ENCODE assay signal across 17 cellular contexts in genomic region chr3:37864904-37865303, GRCh38. TPM values are rescaled to one million over a fixed set of nuclear protein-coding genes. Genes with fewer than 3 reads are reported as not detected.
DNase-seq lines count a peak whose midpoint lies in the region; ATAC-seq, FAIRE-seq and TF ChIP-seq lines count a peak whose summit lies in the region.
"Had no signal": no experiment of that assay in that cellular context is flagged by ENCODE, and none has a peak within 500 bp of the region (broad histone marks: within the 10 kb centered on the region; RNA-seq: fewer than 3 reads in every experiment).

No MANE protein-coding gene starts in this region.

- H2AFZ ChIP-seq in Loucy (ENCODE audit: low read length) (no peak overlapping the region), endothelial cell of umbilical vein (ENCODE audit: low read depth, low read length) (no peak overlapping the region), osteoblast (ENCODE audit: low read length) (no peak overlapping the region)

- H3K36me3 ChIP-seq in Loucy (ENCODE audit: insufficient read depth, low read length) (no peaks in the 10 kb centered on the region), endothelial cell of umbilical vein (ENCODE audit: control insufficient read depth in 2 of 2, extremely low read depth in 1 of 2, insufficient read depth in 2 of 2, low read length in 2 of 2) (no peaks in the 10 kb centered on the region), osteoblast (ENCODE audit: insufficient read depth, low read length) (no peaks in the 10 kb centered on the region)
- H3K36me3 ChIP-seq: left lung, tibial artery had no signal

- H3K4me1 ChIP-seq in Loucy (ENCODE audit: insufficient read depth, low read length, poor library complexity, severe bottlenecking) (peaks cover 10% of the 10 kb centered on the region), endothelial cell of umbilical vein (ENCODE audit: control insufficient read depth, extremely low read depth, insufficient read depth, low read length) (peaks cover 17% of the 10 kb centered on the region), osteoblast (ENCODE audit: insufficient read depth, low read length) (peaks cover 20% of the 10 kb centered on the region)

- H3K4me2 ChIP-seq in Loucy (ENCODE audit: low read depth, low read length, poor library complexity, severe bottlenecking) (no peak overlapping the region), endothelial cell of umbilical vein (ENCODE audit: insufficient read depth, low read length) (no peak overlapping the region), osteoblast (ENCODE audit: insufficient read depth, low read length) (no peak overlapping the region)

- intact Hi-C loops in endothelial cell of umbilical vein (cut with micrococcal nuclease) = no loop called here

- BruUV-seq in endothelial cell of umbilical vein (replicated peaks; lab: Mats Ljungman, UMichigan) = no TSS peak

- ATAC-seq in esophagus mucosa = no peak
- ATAC-seq: left lung; naive thymus-derived CD4-positive, alpha-beta T cell had no signal

- H4K20me1 ChIP-seq in Loucy (ENCODE audit: insufficient read depth, low read length, poor library complexity, severe bottlenecking) = no peaks in the 10 kb centered on the region
- H4K20me1 ChIP-seq in endothelial cell of umbilical vein (replicated peaks; ENCODE audit: control insufficient read depth, extremely low read depth, insufficient read depth, low read length) = no peaks in the 10 kb centered on the region
- peaks cover 32% of the 10 kb centered on the region for H4K20me1 ChIP-seq in osteoblast (ENCODE audit: insufficient read depth, low read length)

- no peak for TF ChIP-seq POLR2A in endothelial cell of umbilical vein (IDR thresholded peaks at IDR 0.05; ENCODE audit: low read depth, low read length)

- no peak overlapping the region for H3K4me3 ChIP-seq in Loucy (ENCODE audit: low read length, poor library complexity, severe bottlenecking)
- no peak overlapping the region for H3K4me3 ChIP-seq in endothelial cell of umbilical vein (replicated peaks in 1 of 3; ENCODE audit: insufficient read depth in 1 of 3, low read depth in 1 of 3, low read length in 3 of 3)
- no peak overlapping the region for H3K4me3 ChIP-seq in osteoblast (ENCODE audit: insufficient read depth, low read length)
- H3K4me3 ChIP-seq: left lung, tibial artery had no signal

- FAIRE-seq in endothelial cell of umbilical vein (lab: Jason Lieb, UNC) (peak; percentile 18), RCC 7860 (lab: Jason Lieb, UNC) (no peak)

- dilution Hi-C loops in endothelial cell of umbilical vein (cut with MboI; ENCODE audit: extremely low pct_ligation_motif_present, low sequenced_read_pairs) = no loop called here

- H3K27ac ChIP-seq in endothelial cell of umbilical vein (ENCODE audit: insufficient read depth, low read depth, low read length) = no peak overlapping the region
- H3K27ac ChIP-seq in osteoblast (ENCODE audit: low read depth, low read length) = no peak overlapping the region

- no peaks in the 10 kb centered on the region; the same call in 1 of the 2 replicates for H3K79me2 ChIP-seq in Loucy (ENCODE audit: insufficient read depth, low read length)
- H3K79me2 ChIP-seq in endothelial cell of umbilical vein (ENCODE audit: control insufficient read depth, insufficient read depth, low read length) = no peaks in the 10 kb centered on the region
- peaks cover 79% of the 10 kb centered on the region for H3K79me2 ChIP-seq in osteoblast (ENCODE audit: insufficient read depth, low read length)

- peak; percentile 49 for TF ChIP-seq CTCF in Loucy (conservative IDR thresholded peaks at IDR 0.05; ENCODE audit: low read length)
- TF ChIP-seq CTCF in endothelial cell of umbilical vein (IDR thresholded peaks at IDR 0.05; ENCODE audit: extremely low read depth in 1 of 2, insufficient read depth in 1 of 2, low read depth in 1 of 2, low read length in 2 of 2) = no peak
- TF ChIP-seq CTCF in osteoblast (IDR thresholded peaks at IDR 0.05; ENCODE audit: extremely low read depth, low read depth, low read length) = no peak

- POLR2A ChIA-PET in endothelial cell of umbilical vein (lab: Charles Lee) = interaction anchor here (0.6 kb wide), 1 partner anchor 164 kb away, joined by 4 read pairs; the partner anchor contains the start of gene PLCD1

- H3K9ac ChIP-seq in Loucy (ENCODE audit: low read depth, low read length, poor library complexity, severe bottlenecking) (no peak overlapping the region), endothelial cell of umbilical vein (replicated peaks; ENCODE audit: extremely low read depth, insufficient read depth, low read length) (no peak overlapping the region)

- no peaks in the 10 kb centered on the region for H3K27me3 ChIP-seq in Loucy (ENCODE audit: insufficient read depth, low read length, poor library complexity, severe bottlenecking)
- H3K27me3 ChIP-seq in endothelial cell of umbilical vein (ENCODE audit: control insufficient read depth in 2 of 2, insufficient read depth in 2 of 2, low read length in 2 of 2) = no peaks in the 10 kb centered on the region
- H3K27me3 ChIP-seq in osteoblast (ENCODE audit: insufficient read depth, low read length) = no peaks in the 10 kb centered on the region
- H3K27me3 ChIP-seq: dorsolateral prefrontal cortex, left lung, tibial artery had no signal

- CTCF ChIA-PET in endothelial cell of umbilical vein (lab: Charles Lee) = interaction anchor here (1.2 to 2.4 kb wide), 6 partner anchors 9 to 102 kb away, joined by 3 to 16 read pairs (median 4); no protein-coding TSS in a partner anchor

- DNase-seq in 8988T = peak; percentile 50
- peak; percentile 28 for DNase-seq in Ammon's horn (ENCODE audit: low spot score)
- no peak for DNase-seq in endothelial cell of umbilical vein (ENCODE audit: low read depth, low spot score)
- no peak for DNase-seq in osteoblast (ENCODE audit: insufficient read length, low spot score, missing footprints)
- no peak for DNase-seq in RCC 7860 (ENCODE audit: low spot score)
- no peak for DNase-seq in pons (ENCODE audit: low spot score)
- DNase-seq: aorta; dorsolateral prefrontal cortex; EL; left lung; NCI-H1092; stimulated activated CD4-positive, alpha-beta T cell treated with anti-CD3 and anti-CD28 coated beads, Interleukin-2, amount 100 ng/mL, for 48 hours; SW 1271; tibial artery had no signal

- 0 out of 2 replicates have a peak, but pooled peaks cover 7% of the 10 kb centered on the region for H3F3A ChIP-seq in Loucy (ENCODE audit: low read depth)

- H3K9me3 ChIP-seq in Loucy (ENCODE audit: insufficient read depth, low read depth, low read length) (no peaks in the 10 kb centered on the region), endothelial cell of umbilical vein (replicated peaks; ENCODE audit: control insufficient read depth, insufficient read depth, low read length) (no peaks in the 10 kb centered on the region), osteoblast (ENCODE audit: low read depth, low read length) (no peaks in the 10 kb centered on the region)
- H3K9me3 ChIP-seq: left lung, tibial artery had no signal

- H3K9me2 ChIP-seq in Loucy (replicated peaks; ENCODE audit: low read depth, low read length) = no peaks in the 10 kb centered on the region

- H3K9me1 ChIP-seq in endothelial cell of umbilical vein (replicated peaks; ENCODE audit: control insufficient read depth, extremely low read depth, insufficient read depth, low read length) = no peaks in the 10 kb centered on the region

TF ChIP-seq in endothelial cell of umbilical vein, 7 proteins besides CTCF, POLR2A, EP300 and RAD21:
- no peak for TF ChIP-seq JUN (IDR thresholded peaks at IDR 0.05; ENCODE audit: borderline replicate concordance, insufficient read depth, insufficient read length, low read depth)
- no peak for TF ChIP-seq EZH2 (IDR thresholded peaks at IDR 0.05; ENCODE audit: borderline replicate concordance, low read depth, low read length, severe bottlenecking)
- no peak for TF ChIP-seq MAX (IDR thresholded peaks at IDR 0.05; ENCODE audit: insufficient read depth, insufficient read length)
- TF ChIP-seq MYC (IDR thresholded peaks at IDR 0.05; ENCODE audit: low read depth, low read length) = no peak
- TF ChIP-seq POLR2AphosphoS5 (IDR thresholded peaks at IDR 0.05; ENCODE audit: insufficient read depth, low read depth, low read length) = no peak
- no peak for TF ChIP-seq FOS (IDR thresholded peaks at IDR 0.05; ENCODE audit: borderline replicate concordance, insufficient read depth, low read length)
- no peak for TF ChIP-seq GATA2 (IDR thresholded peaks at IDR 0.05; ENCODE audit: insufficient read depth, insufficient read length, low read depth, low read length)

RNA-seq across cellular contexts. Expression of gene CTDSPL, which starts 3.2 kb away (rescaled TPM):
- total RNA-seq in endothelial cell of umbilical vein (27.6 and 43.2 TPM in 2 replicates), osteoblast (34.7 and 44.5 TPM in 2 replicates), esophagus mucosa (27.2 TPM)
- 28.3 and 30.1 TPM in 2 replicates for polyA plus RNA-seq in endothelial cell of umbilical vein
- 23.3 and 28.3 TPM in 2 replicates for polyA plus RNA-seq in endothelial cell of umbilical vein (2011; cell fraction: cytosol; rRNA removed)
- polyA plus RNA-seq in endothelial cell of umbilical vein (2011; cell fraction: nucleus; rRNA removed) = 32.0 and 33.8 TPM in 2 replicates
- 18.5 and 20.3 TPM in 2 replicates for polyA plus RNA-seq in endothelial cell of umbilical vein (2012)
- polyA minus RNA-seq in endothelial cell of umbilical vein = 36.8 and 53.0 TPM in 2 replicates
- polyA minus RNA-seq in endothelial cell of umbilical vein (2011; cell fraction: cytosol; rRNA and poly(A)+ RNA removed) = 15.8 TPM
- polyA minus RNA-seq in endothelial cell of umbilical vein (2011; cell fraction: nucleus; rRNA and poly(A)+ RNA removed) = 20.6 and 22.3 TPM in 2 replicates

Comparison
In these comparisons a context has a peak if more than half of its experiments do, and no peak if none do; other contexts are left out.
1. DNase-seq: peak in 8988T (single experiment) and Ammon's horn (single experiment); none in endothelial cell of umbilical vein (single experiment), osteoblast (single experiment), RCC 7860 (single experiment) and pons (single experiment).